In the genomic region with DNA sequence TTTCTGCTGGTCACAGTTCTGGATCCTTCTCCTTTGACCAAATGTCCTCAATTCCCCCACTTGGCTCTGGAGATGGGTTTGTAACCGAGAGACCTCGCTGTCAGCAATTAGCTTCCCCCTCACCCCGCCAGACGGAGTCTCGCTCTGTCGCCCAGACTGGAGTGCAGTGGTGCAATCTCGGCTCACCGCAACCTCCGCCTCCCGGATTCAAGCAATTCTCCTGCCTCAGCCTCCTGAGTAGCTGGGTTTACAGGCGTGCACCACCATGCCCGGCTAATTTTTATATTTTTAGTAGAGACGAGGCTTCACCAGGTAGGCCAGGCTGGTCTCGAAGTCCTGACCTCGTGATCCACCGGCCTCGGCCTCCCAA, we compare ENCODE assay signal across 8 cellular contexts. TPM values are rescaled to one million over a fixed set of nuclear protein-coding genes. Genes with fewer than 3 reads are reported as not detected.
DNase-seq lines count a peak whose midpoint lies in the region; ATAC-seq and TF ChIP-seq lines count a peak whose summit lies in the region.
"Not testable (repeated sequence)": the region's sequence is repeated elsewhere in the genome, so short reads cannot be mapped to it uniquely, and the experiment has no call there.

No MANE protein-coding gene starts in this region.

- H3K4me2 ChIP-seq in BLaER1 treated with 17β-estradiol and CSF1 and Interleukin-3, amounts not matched to agents 10 nM and 100 nM, result peak overlapping the region; percentile 84 to 95 (median 89)

- not testable (repeated sequence) for H3K27me3 Mint-ChIP-seq in activated naive CD4-positive, alpha-beta T cell treated with anti-CD3 and anti-CD28 coated beads, Interleukin-2, amount 50 U/mL, for 24 hours; nephron (ENCODE audit: low read depth); stimulated activated naive CD8-positive, alpha-beta T cell treated with anti-CD3 and anti-CD28 coated beads, Interleukin-15, amount 100 ng/mL, for 72 hours

- peak overlapping the region; percentile 77 to 98 (median 94) for H3K27ac ChIP-seq in BLaER1 treated with 17β-estradiol and CSF1 and Interleukin-3, amounts not matched to agents 10 nM and 100 nM
- not testable (repeated sequence) for H3K27ac ChIP-seq in HUES6 (ENCODE audit: low read depth, low read length); ectodermal cell (ENCODE audit: insufficient read depth, low read depth, low read length, poor library complexity, severe bottlenecking)
- H3K27ac ChIP-seq in SJCRH30, result peak overlapping the region; percentile 29

- H3K4me1 Mint-ChIP-seq in activated naive CD4-positive, alpha-beta T cell treated with anti-CD3 and anti-CD28 coated beads, Interleukin-2, amount 50 U/mL, for 24 hours, result peaks cover 16% of the 10 kb centered on the region
- peaks cover 13% of the 10 kb centered on the region for H3K4me1 Mint-ChIP-seq in nephron
- peaks cover 21% of the 10 kb centered on the region for H3K4me1 Mint-ChIP-seq in stimulated activated naive CD8-positive, alpha-beta T cell treated with anti-CD3 and anti-CD28 coated beads, Interleukin-15, amount 100 ng/mL, for 72 hours

- peaks cover 21 to 35% (median 32%) of the 10 kb centered on the region in 10 experiments for H3K4me1 ChIP-seq in BLaER1 treated with 17β-estradiol and CSF1 and Interleukin-3, amounts not matched to agents 10 nM and 100 nM
- H3K4me1 ChIP-seq in HUES6 (ENCODE audit: control insufficient read depth, insufficient read depth, low read length); ectodermal cell (ENCODE audit: control insufficient read depth, insufficient read depth, low read length); iPS-15b (ENCODE audit: control insufficient read depth, insufficient read depth, low read length): not testable (repeated sequence)
- peaks cover 11% of the 10 kb centered on the region; the same call in 1 of the 2 replicates for H3K4me1 ChIP-seq in SJCRH30

- TF ChIP-seq CTCF in nephron (IDR thresholded peaks at IDR 0.05; ENCODE audit: unreplicated experiment in 3 of 3), result not testable (repeated sequence)

- DNase-seq in SJCRH30; stimulated activated naive CD8-positive, alpha-beta T cell treated with anti-CD3 and anti-CD28 coated beads, Interleukin-15, amount 100 ng/mL, for 72 hours: not testable (repeated sequence)

- not testable (repeated sequence) for H3K9me3 ChIP-seq in BLaER1 treated with 17β-estradiol and CSF1 and Interleukin-3, amounts not matched to agents 10 nM and 100 nM (replicated peaks in 1 of 11); HUES6 (ENCODE audit: control insufficient read depth, insufficient read depth, low read depth, low read length); SJCRH30 (replicated peaks); ectodermal cell (ENCODE audit: control insufficient read depth, low read length); iPS-15b (ENCODE audit: control insufficient read depth, insufficient read depth, low read length)

- not testable (repeated sequence) for ATAC-seq in stimulated activated naive CD8-positive, alpha-beta T cell treated with anti-CD3 and anti-CD28 coated beads, Interleukin-15, amount 100 ng/mL, for 72 hours

- WGBS in ectodermal cell, 2 experiments, result 79 to 80% methylated on average over 17 of the region's 17 CpGs

- not testable (repeated sequence) for H3K36me3 ChIP-seq in BLaER1 treated with 17β-estradiol and CSF1 and Interleukin-3, amounts not matched to agents 10 nM and 100 nM; HUES6 (ENCODE audit: control insufficient read depth, insufficient read depth, low read length); SJCRH30; ectodermal cell (ENCODE audit: control insufficient read depth, insufficient read depth, low read length); iPS-15b (ENCODE audit: control insufficient read depth, insufficient read depth, low read length)

- not testable (repeated sequence) for H3K36me3 Mint-ChIP-seq in activated naive CD4-positive, alpha-beta T cell treated with anti-CD3 and anti-CD28 coated beads, Interleukin-2, amount 50 U/mL, for 24 hours; nephron (ENCODE audit: low read depth)

- H3K9me3 Mint-ChIP-seq in activated naive CD4-positive, alpha-beta T cell treated with anti-CD3 and anti-CD28 coated beads, Interleukin-2, amount 50 U/mL, for 24 hours; nephron; stimulated activated naive CD8-positive, alpha-beta T cell treated with anti-CD3 and anti-CD28 coated beads, Interleukin-15, amount 100 ng/mL, for 72 hours: not testable (repeated sequence)

- peak overlapping the region; percentile 82 to 94 (median 88) for H3K9ac ChIP-seq in BLaER1 treated with 17β-estradiol and CSF1 and Interleukin-3, amounts not matched to agents 10 nM and 100 nM
- H3K9ac ChIP-seq in HUES6 (ENCODE audit: low read length), result peak overlapping the region; percentile 58
- peak overlapping the region; percentile 80 for H3K9ac ChIP-seq in iPS-15b (ENCODE audit: low read depth, low read length)

- peak overlapping the region; percentile 97 for H3K4me3 Mint-ChIP-seq in activated naive CD4-positive, alpha-beta T cell treated with anti-CD3 and anti-CD28 coated beads, Interleukin-2, amount 50 U/mL, for 24 hours
- peak overlapping the region; percentile 87 to 96 (median 87) for H3K4me3 Mint-ChIP-seq in nephron
- peak overlapping the region; percentile 91 to 99 for H3K4me3 Mint-ChIP-seq in stimulated activated naive CD8-positive, alpha-beta T cell treated with anti-CD3 and anti-CD28 coated beads, Interleukin-15, amount 100 ng/mL, for 72 hours

- not testable (repeated sequence) for H4K20me1 ChIP-seq in BLaER1 treated with 17β-estradiol and CSF1 and Interleukin-3, amounts not matched to agents 10 nM and 100 nM

- H3K27me3 ChIP-seq in BLaER1 treated with 17β-estradiol and CSF1 and Interleukin-3, amounts not matched to agents 10 nM and 100 nM; HUES6 (ENCODE audit: control insufficient read depth, insufficient read depth, low read length); SJCRH30; ectodermal cell (ENCODE audit: control insufficient read depth, insufficient read depth, low read length, poor library complexity, severe bottlenecking); iPS-15b (ENCODE audit: control insufficient read depth, insufficient read depth, low read length): not testable (repeated sequence)

- peak overlapping the region; percentile 59 to 75 (median 67) for H3K4me3 ChIP-seq in BLaER1 treated with 17β-estradiol and CSF1 and Interleukin-3, amounts not matched to agents 10 nM and 100 nM
- H3K4me3 ChIP-seq in HUES6 (ENCODE audit: low read depth, low read length), result peak overlapping the region; percentile 75
- peak overlapping the region; percentile 69 for H3K4me3 ChIP-seq in SJCRH30
- H3K4me3 ChIP-seq in ectodermal cell (ENCODE audit: insufficient read depth, low read depth, low read length), result peak overlapping the region; percentile 71
- H3K4me3 ChIP-seq in iPS-15b (ENCODE audit: low read depth, low read length), result peak overlapping the region; percentile 91

- peak overlapping the region; percentile 85 for H3K27ac Mint-ChIP-seq in activated naive CD4-positive, alpha-beta T cell treated with anti-CD3 and anti-CD28 coated beads, Interleukin-2, amount 50 U/mL, for 24 hours
- H3K27ac Mint-ChIP-seq in nephron, result peak overlapping the region; percentile 54 to 97 (median 94)
- H3K27ac Mint-ChIP-seq in stimulated activated naive CD8-positive, alpha-beta T cell treated with anti-CD3 and anti-CD28 coated beads, Interleukin-15, amount 100 ng/mL, for 72 hours, result peak overlapping the region; percentile 97

RNA-seq across cellular contexts. Expression of a gene that starts 21.3 kb away (rescaled TPM):
- 173 and 185 TPM in 2 replicates for total RNA-seq in SJCRH30 (2014; rRNA removed; shearing (Covaris generic))
- polyA plus RNA-seq in ectodermal cell (2013, experiment 1 of 4), result 244 TPM
- polyA plus RNA-seq in ectodermal cell (2013, experiment 2 of 4), result 300 TPM
- 170 TPM for polyA plus RNA-seq in ectodermal cell (2013, experiment 3 of 4)
- polyA plus RNA-seq in ectodermal cell (2013, experiment 4 of 4), result 212 TPM
